In genomic region chr1:56584910-56585528, GRCh38 we compare ENCODE assay signal across 8 cellular contexts. TPM values are rescaled to one million over a fixed set of nuclear protein-coding genes. Genes with fewer than 3 reads are reported as not detected.
A peak's percentile ranks its signal among the peaks of the same experiment; 100 is the strongest.
DNase-seq lines count a peak whose midpoint lies in the region; ATAC-seq and TF ChIP-seq lines count a peak whose summit lies in the region.

No MANE protein-coding gene starts in this region.

- no peaks in the 10 kb centered on the region for H3K36me3 ChIP-seq in osteoblast (ENCODE audit: insufficient read depth, low read length)

- H3K4me2 ChIP-seq in osteoblast (ENCODE audit: insufficient read depth, low read length) = no peak overlapping the region

- no peaks in the 10 kb centered on the region for H3K27me3 ChIP-seq in osteoblast (ENCODE audit: insufficient read depth, low read length)

- peaks cover 10% of the 10 kb centered on the region for H3K4me1 ChIP-seq in osteoblast (ENCODE audit: insufficient read depth, low read length)

- H3K79me2 ChIP-seq in osteoblast (ENCODE audit: insufficient read depth, low read length) = peaks cover 2% of the 10 kb centered on the region

- H3K27ac ChIP-seq in osteoblast (ENCODE audit: low read depth, low read length) = no peak overlapping the region

- H4K20me1 ChIP-seq in osteoblast (ENCODE audit: insufficient read depth, low read length) = no peaks in the 10 kb centered on the region

- no peak overlapping the region for H3K4me3 ChIP-seq in fibroblast of mammary gland (ENCODE audit: control insufficient read depth, low read depth, low read length)
- no peak overlapping the region for H3K4me3 ChIP-seq in osteoblast (ENCODE audit: insufficient read depth, low read length)

- DNase-seq in GM10266 (ENCODE audit: extremely low spot score) = peak; percentile 39
- peak; percentile 71 to 78 for DNase-seq in Kasumi-1 (lab: John Stamatoyannopoulos, UW)
- DNase-seq in SK-MEL-5 (ENCODE audit: low read depth, low spot score) = peak; percentile 66
- peak; percentile 77 for DNase-seq in fibroblast of mammary gland (ENCODE audit: low read depth)
- no peak for DNase-seq in osteoblast (ENCODE audit: insufficient read length, low spot score, missing footprints)
- DNase-seq in activated naive CD4-positive, alpha-beta T cell (lab: John Stamatoyannopoulos, UW) = no peak

- H3K9me3 ChIP-seq in osteoblast (ENCODE audit: low read depth, low read length) = no peaks in the 10 kb centered on the region

- H2AFZ ChIP-seq in osteoblast (ENCODE audit: low read length) = no peak overlapping the region

- in situ Hi-C loops in SK-MEL-5 (cut with HindIII; ENCODE audit: low pct_unique_long_range_greater_than_20kb, low sequenced_read_pairs) = no loop called here

- no peak for ATAC-seq in HG03280 (IDR thresholded peaks at IDR 0.05; ENCODE audit: unreplicated experiment)
- no peak for ATAC-seq in activated CD4-positive, CD25-positive, alpha-beta regulatory T cell treated with anti-CD3 and anti-CD28 coated beads, Interleukin-2, amount 50 U/mL, for 24 hours

- TF ChIP-seq CTCF in GM10266 (IDR thresholded peaks at IDR 0.05; ENCODE audit: control insufficient read depth, insufficient read depth, low read depth, missing control alignments) (peak; percentile 69), fibroblast of mammary gland (conservative IDR thresholded peaks at IDR 0.05; ENCODE audit: control insufficient read depth, insufficient read depth, low read depth, low read length) (peak; percentile 85), osteoblast (IDR thresholded peaks at IDR 0.05; ENCODE audit: extremely low read depth, low read depth, low read length) (peak; percentile 88)

RNA-seq across cellular contexts. Expression of gene PLPP3, which starts 5.7 kb away (rescaled TPM):
- 26.5 and 26.7 TPM in 2 replicates for total RNA-seq in SK-MEL-5 (2014; rRNA removed; shearing (Covaris generic))
- 28.1 and 42.2 TPM in 2 replicates for polyA plus RNA-seq in SK-MEL-5 (2015; cell fraction: cytosol; rRNA removed)
- 15.1 and 17.5 TPM in 2 replicates for polyA plus RNA-seq in SK-MEL-5 (2015; cell fraction: nucleus; rRNA removed)
- 243 and 286 TPM in 2 replicates for total RNA-seq in osteoblast

Comparison
In these comparisons a context has a peak if more than half of its experiments do, and no peak if none do; other contexts are left out.
1. DNase-seq: peak in GM10266 (single experiment), Kasumi-1 (2 of 2), SK-MEL-5 (single experiment) and fibroblast of mammary gland (single experiment); none in osteoblast (single experiment) and activated naive CD4-positive, alpha-beta T cell (0 of 4).
2. Peak in every context shown above with its lines, with median percentiles within 50 percentile points of each other: CTCF ChIP-seq.